Comparison of ENCODE assay signal across 27 cellular contexts in the genomic region with DNA sequence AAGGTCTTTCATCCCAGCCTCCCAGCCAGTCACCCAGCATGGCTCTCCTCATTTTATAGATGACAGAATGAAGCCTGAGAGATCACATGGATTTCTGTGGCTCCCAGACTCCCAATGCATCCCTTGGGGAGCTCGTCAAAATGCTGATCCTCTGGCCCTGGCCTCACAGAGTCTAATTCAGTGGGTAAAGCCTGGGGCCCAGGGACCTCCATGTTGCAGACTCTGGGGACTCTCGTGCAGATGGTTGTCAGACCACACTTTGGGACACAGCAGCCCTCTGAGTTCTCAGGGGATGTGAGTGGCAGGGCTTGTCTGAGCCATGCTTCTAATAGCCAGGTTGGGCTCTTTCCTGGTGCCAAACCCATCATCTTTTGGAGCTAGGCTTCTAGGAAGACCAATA.
"Had no signal": no experiment of that assay in that cellular context is flagged by ENCODE, and none has a peak within 500 bp of the region (broad histone marks: within the 10 kb centered on the region; RNA-seq: fewer than 3 reads in every experiment).

No MANE protein-coding gene starts in this region.

- H3K4me3 ChIP-seq: colonic mucosa, dorsolateral prefrontal cortex had no signal

- H3K27ac ChIP-seq: colonic mucosa, dorsolateral prefrontal cortex, WERI-Rb-1 had no signal

- ATAC-seq: activated CD4-positive, CD25-positive, alpha-beta regulatory T cell treated with anti-CD3 and anti-CD28 coated beads, Interleukin-2, amount 50 U/mL, for 24 hours; activated CD8-positive, alpha-beta T cell treated with anti-CD3 and anti-CD28 coated beads for 36 hours; activated T-cell treated with anti-CD3 and anti-CD28 coated beads, Interleukin-2, amount 50 U/mL, for 4 hours; activated T-helper 17 cell treated with anti-CD3 and anti-CD28 coated beads, Interleukin-2, amount 50 U/mL, for 72 hours; esophagus mucosa; T-helper 17 cell had no signal

- DNase-seq: activated B cell treated with CpG ODN at 0.5 μM for 24 hours; activated CD4-positive, alpha-beta T cell treated with anti-CD3 and anti-CD28 coated beads for 48 hours; activated CD4-positive, alpha-beta T cell treated with anti-CD3 and anti-CD28 coated beads, Interleukin-2, amount 50 U/mL, for 1 hour; activated CD4-positive, alpha-beta T cell treated with anti-CD3 and anti-CD28 coated beads, Interleukin-2, amount 50 U/mL, for 48 hours; activated CD8-positive, alpha-beta memory T cell treated with anti-CD3 and anti-CD28 coated beads for 24 hours; activated CD8-positive, alpha-beta T cell treated with anti-CD3 and anti-CD28 coated beads for 36 hours; activated effector memory CD4-positive, alpha-beta T cell treated with Interleukin-2 at 50 U/mL for 16 hours; activated gamma-delta T cell treated with Interleukin-2 at 50 U/mL for 16 hours; activated naive CD4-positive, alpha-beta T cell treated with anti-CD3 and anti-CD28 coated beads, Interleukin-2, amount 50 U/mL, for 16 hours; activated naive CD4-positive, alpha-beta T cell treated with Interleukin-2 at 50 U/mL for 16 hours; activated T-cell treated with anti-CD3 and anti-CD28 coated beads, Interleukin-2, amount 50 U/mL, for 4 hours; amniotic stem cell; anterior cingulate cortex; central memory CD4-positive, alpha-beta T cell; cerebellar nuclear complex; colonic mucosa; dorsolateral prefrontal cortex; effector memory CD4-positive, alpha-beta T cell; endodermal cell; foreskin fibroblast; T-helper 1 cell; T-helper 17 cell; T1000; WERI-Rb-1 had no signal
